Comparison of ENCODE assay signal across 8 cellular contexts in genomic region chr6:8102122-8102958, GRCh38. TPM values are rescaled to one million over a fixed set of nuclear protein-coding genes. Genes with fewer than 3 reads are reported as not detected.
DNase-seq lines count a peak whose midpoint lies in the region; ATAC-seq and TF ChIP-seq lines count a peak whose summit lies in the region.

Gene EEF1E1, minus strand, starts transcription at chr6:8102548. Its CDS starts 27 bp downstream, at chr6:8102521.

- DNase-seq in Daoy (ENCODE audit: low read depth) (peak; percentile 98), GM23338 (ENCODE audit: low spot score) (peak; percentile 98), Kasumi-1 (lab: John Stamatoyannopoulos, UW) (peak; percentile 98), RKO (ENCODE audit: low spot score) (peak; percentile 97), activated T-helper 1 cell treated with Interleukin-2 at 50 U/mL for 16 hours (ENCODE audit: low read depth) (peak; percentile 93), fibroblast of gingiva (ENCODE audit: low read depth) (peak; percentile 90), naive B cell (peak; percentile 90)
- peak; percentile 73 to 91 for DNase-seq in stimulated activated effector memory CD8-positive, alpha-beta T cell treated with anti-CD3 and anti-CD28 coated beads, Interleukin-12 subunit alpha, Interleukin-12 subunit beta, amount 100 ng/mL, for 72 hours (ENCODE audit: low spot score in 2 of 2)

- no peaks in the 10 kb centered on the region for H3K27me3 ChIP-seq in GM23338 (ENCODE audit: insufficient read depth)

- H3K27me3 Mint-ChIP-seq in GM23338 (ENCODE audit: insufficient read depth, low read depth, poor library complexity), result peaks cover 5% of the 10 kb centered on the region
- H3K27me3 Mint-ChIP-seq in naive B cell, result peaks cover 14 to 29% (median 24%) of the 10 kb centered on the region in 3 donors

- no peak for TF ChIP-seq CTCF in GM23338 (conservative IDR thresholded peaks at IDR 0.05; ENCODE audit: low read depth in 2 of 2)

- H2AFZ ChIP-seq in GM23338, result 0 out of 2 replicates have a peak within 1 kb of the TSS, but pooled peaks have one; percentile 2

- H3K79me2 ChIP-seq in GM23338 (replicated peaks; ENCODE audit: insufficient read depth), result peaks cover 48% of the 10 kb centered on the region

- peaks cover 10% of the 10 kb centered on the region; the same call in 1 of the 2 replicates for H4K20me1 ChIP-seq in GM23338 (replicated peaks; ENCODE audit: insufficient read depth)

- no peaks in the 10 kb centered on the region for H3F3A ChIP-seq in GM23338 (replicated peaks; ENCODE audit: low read depth)

- H3K27ac ChIP-seq in GM23338 (ENCODE audit: low read depth), result peak within 1 kb of the TSS; percentile 57

- H3K27ac Mint-ChIP-seq in GM23338 (peak within 1 kb of the TSS; percentile 98), naive B cell (peak within 1 kb of the TSS; percentile 14 to 99 (median 98))
- peak within 1 kb of the TSS; percentile 94 for H3K27ac Mint-ChIP-seq in stimulated activated effector memory CD8-positive, alpha-beta T cell treated with anti-CD3 and anti-CD28 coated beads, Interleukin-12 subunit alpha, Interleukin-12 subunit beta, amount 100 ng/mL, for 72 hours

- no peaks in the 10 kb centered on the region for H3K9me3 Mint-ChIP-seq in GM23338
- H3K9me3 Mint-ChIP-seq in naive B cell, result peaks cover 0 to 13% (median 3%) of the 10 kb centered on the region in 7 donors
- no peaks in the 10 kb centered on the region for H3K9me3 Mint-ChIP-seq in stimulated activated effector memory CD8-positive, alpha-beta T cell treated with anti-CD3 and anti-CD28 coated beads, Interleukin-12 subunit alpha, Interleukin-12 subunit beta, amount 100 ng/mL, for 72 hours

- H3K4me1 Mint-ChIP-seq in GM23338 (peaks cover 14% of the 10 kb centered on the region), naive B cell (peaks cover 23 to 28% (median 26%) of the 10 kb centered on the region in 3 donors)
- peaks cover 30% of the 10 kb centered on the region for H3K4me1 Mint-ChIP-seq in stimulated activated effector memory CD8-positive, alpha-beta T cell treated with anti-CD3 and anti-CD28 coated beads, Interleukin-12 subunit alpha, Interleukin-12 subunit beta, amount 100 ng/mL, for 72 hours

- H3K36me3 Mint-ChIP-seq in GM23338 (ENCODE audit: low read depth), result peaks cover 21% of the 10 kb centered on the region; the same call in 2 of the 3 replicates
- H3K36me3 Mint-ChIP-seq in naive B cell, result peaks cover 7 to 12% of the 10 kb centered on the region in 2 donors
- peaks cover 32% of the 10 kb centered on the region for H3K36me3 Mint-ChIP-seq in stimulated activated effector memory CD8-positive, alpha-beta T cell treated with anti-CD3 and anti-CD28 coated beads, Interleukin-12 subunit alpha, Interleukin-12 subunit beta, amount 100 ng/mL, for 72 hours

- peak within 1 kb of the TSS; percentile 98 for H3K4me3 Mint-ChIP-seq in GM23338
- H3K4me3 Mint-ChIP-seq in naive B cell, result peak within 1 kb of the TSS; percentile 90 to 100 (median 98)
- H3K4me3 Mint-ChIP-seq in stimulated activated effector memory CD8-positive, alpha-beta T cell treated with anti-CD3 and anti-CD28 coated beads, Interleukin-12 subunit alpha, Interleukin-12 subunit beta, amount 100 ng/mL, for 72 hours, result peak within 1 kb of the TSS; percentile 85

- peaks cover 6% of the 10 kb centered on the region for H3K4me1 ChIP-seq in GM23338 (ENCODE audit: insufficient read depth)

- no peaks in the 10 kb centered on the region; the same call in 1 of the 2 replicates for H3K9me2 ChIP-seq in GM23338 (ENCODE audit: insufficient read depth)

- peak within 1 kb of the TSS; percentile 81 for H3K4me3 ChIP-seq in GM23338

- H3K36me3 ChIP-seq in GM23338 (ENCODE audit: insufficient read depth), result peaks cover under 1% of the 10 kb centered on the region; the same call in 1 of the 2 replicates

- peak within 1 kb of the TSS; percentile 87 for H3K4me2 ChIP-seq in GM23338

- ATAC-seq in GM23338 (peak; percentile 96), naive B cell (ENCODE audit: low read depth in 2 of 2) (peak; percentile 98)
- peak; percentile 98 for ATAC-seq in stimulated activated effector memory CD8-positive, alpha-beta T cell treated with anti-CD3 and anti-CD28 coated beads, Interleukin-12 subunit alpha, Interleukin-12 subunit beta, amount 100 ng/mL, for 72 hours

TF ChIP-seq in GM23338, 12 proteins besides CTCF, POLR2A, EP300 and RAD21:
- no peak for TF ChIP-seq NANOG (IDR thresholded peaks at IDR 0.05; ENCODE audit: borderline replicate concordance)
- no peak for TF ChIP-seq EZH2phosphoT487 (IDR thresholded peaks at IDR 0.05; ENCODE audit: unreplicated experiment)
- TF ChIP-seq CREB1 (CRISPR knock-in tag; IDR thresholded peaks at IDR 0.05; ENCODE audit: low read depth), result peak; percentile 54
- peak; percentile 87 for TF ChIP-seq POLR2AphosphoS5 (IDR thresholded peaks at IDR 0.05; ENCODE audit: low read depth)
- no peak for TF ChIP-seq REST (IDR thresholded peaks at IDR 0.05; ENCODE audit: unreplicated experiment)
- no peak for TF ChIP-seq ETS1 (IDR thresholded peaks at IDR 0.05)
- TF ChIP-seq EZH2 (IDR thresholded peaks at IDR 0.05; ENCODE audit: low read depth, unreplicated experiment), result no peak

RNA-seq across cellular contexts. Expression of gene EEF1E1, which starts in this region (rescaled TPM):
- total RNA-seq in Daoy (2014; rRNA removed; shearing (Covaris generic)), result 101 and 139 TPM in 2 replicates
- 196 and 317 TPM in 2 replicates for total RNA-seq in GM23338 (2014; rRNA removed; shearing (Covaris generic))
- polyA plus RNA-seq in GM23338 (2016; fragmentation: Nextera tagmentation; extraction: Ambion mirVana) (273 and 298 TPM in 2 replicates), naive B cell (ENCODE audit: low read depth in 6 of 6) (10 to 100 TPM; 59.3 to 98.1 (median 61.6) TPM)

Comparison
In these comparisons a context has a peak if more than half of its experiments do, and no peak if none do; other contexts are left out.
1. Peak in every context shown above with its lines: DNase-seq, ATAC-seq, H3K4me3 ChIP-seq and H3K27ac ChIP-seq.